21 cellular contexts compared by ENCODE assay signal in the genomic region with DNA sequence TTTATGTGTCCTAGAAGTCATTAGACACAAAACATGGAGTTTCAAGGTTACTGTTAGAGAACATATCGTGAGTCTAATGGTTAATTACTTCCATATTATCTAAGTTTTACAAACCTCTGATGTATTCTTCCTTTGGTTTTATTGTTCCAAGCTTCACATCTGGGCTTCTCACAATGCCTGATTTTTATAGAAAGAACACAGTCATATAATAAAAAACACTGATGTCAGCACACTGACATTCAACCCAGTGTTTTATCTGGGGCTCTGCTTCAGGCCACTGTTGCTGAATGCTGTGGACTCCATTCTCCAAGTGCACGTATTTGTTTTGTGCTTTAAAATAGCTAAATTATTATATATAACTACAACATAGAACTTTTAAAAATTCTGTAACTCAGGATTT.
DNase-seq lines count a peak whose midpoint lies in the region; TF ChIP-seq lines count a peak whose summit lies in the region.
"Had no signal": no experiment of that assay in that cellular context is flagged by ENCODE, and none has a peak within 500 bp of the region (broad histone marks: within the 10 kb centered on the region; RNA-seq: fewer than 3 reads in every experiment).

No MANE protein-coding gene starts in this region.

- no peak overlapping the region for H3K9ac ChIP-seq in SK-N-MC (ENCODE audit: insufficient read length)
- H3K9ac ChIP-seq: GM23248 had no signal

- intact Hi-C loops in esophagus squamous epithelium (cut with DNase I) = no loop called here

- TF ChIP-seq CTCF in BJ (IDR thresholded peaks at IDR 0.05; ENCODE audit: insufficient read depth, low read depth, low read length) (no peak), foreskin fibroblast (IDR thresholded peaks at IDR 0.05; ENCODE audit: low read depth, low read length) (no peak), esophagus squamous epithelium (IDR thresholded peaks at IDR 0.05) (no peak)

- CTCF ChIA-PET in BJ (lab: Yijun Ruan, JAX) = interaction anchor here (1.1 to 1.7 kb wide), 3 partner anchors 11 to 263 kb away, joined by 3 to 4 read pairs (median 3); no protein-coding TSS in a partner anchor

- H3K27me3 ChIP-seq in BJ (ENCODE audit: control insufficient read depth, insufficient read depth, low read length) (no peaks in the 10 kb centered on the region), esophagus squamous epithelium (no peaks in the 10 kb centered on the region)

- no peak overlapping the region for H3K4me3 ChIP-seq in BJ (ENCODE audit: low read depth, low read length)
- H3K4me3 ChIP-seq in SK-N-MC = no peak overlapping the region
- H3K4me3 ChIP-seq in foreskin fibroblast (ENCODE audit: low read depth in 1 of 2, low read length in 2 of 2) = no peak overlapping the region
- H3K4me3 ChIP-seq in esophagus squamous epithelium = no peak overlapping the region
- H3K4me3 ChIP-seq: GM23248, HAP-1 had no signal

- 84 to 86% methylated on average over 2 of the region's 2 CpGs for WGBS in esophagus squamous epithelium, 2 donors

- H3K4me1 ChIP-seq in esophagus squamous epithelium = no peaks in the 10 kb centered on the region

- H3K9me3 ChIP-seq in SK-N-MC (ENCODE audit: low read depth, low read length) (no peaks in the 10 kb centered on the region), esophagus squamous epithelium (no peaks in the 10 kb centered on the region)
- H3K9me3 ChIP-seq: HAP-1 had no signal

- H3K27ac ChIP-seq in SK-N-MC = peak overlapping the region; percentile 31; the same call in 1 of the 2 replicates
- H3K27ac ChIP-seq in esophagus squamous epithelium = no peak overlapping the region
- H3K27ac ChIP-seq: GM23248, HL-60 had no signal

- POLR2A ChIA-PET in BJ (lab: Charles Lee) = no interaction called here

- no peak for TF ChIP-seq POLR2A in esophagus squamous epithelium (IDR thresholded peaks at IDR 0.05)

- DNase-seq in BJ (ENCODE audit: low read depth) = peak; percentile 13
- no peak for DNase-seq in SK-N-MC (ENCODE audit: low read depth, low spot score)
- DNase-seq in foreskin fibroblast = peak; percentile 32 to 63
- DNase-seq in pons (ENCODE audit: low spot score) = peak; percentile 30
- DNase-seq in RKO (ENCODE audit: low spot score) = no peak
- no peak for DNase-seq in HuH-7.5 (ENCODE audit: low spot score)
- no peak for DNase-seq in NCI-H2081 (lab: John Stamatoyannopoulos, UW)
- DNase-seq in esophagus squamous epithelium (lab: John Stamatoyannopoulos, UW) = no peak
- DNase-seq: 8988T; C1 segment of cervical spinal cord; CD4-positive, CD25-positive, alpha-beta regulatory T cell; CD8-positive, alpha-beta memory T cell; COR-L47; DMS 273 treated with DMSO at 0.1 percent for 48 hours; DMS53; DND-41; EL; GM23248; IMR-90 had no signal

- H3K36me3 ChIP-seq in BJ (ENCODE audit: control insufficient read depth, insufficient read depth, low read length) = no peaks in the 10 kb centered on the region
- H3K36me3 ChIP-seq in SK-N-MC (ENCODE audit: insufficient read depth, low read length) = no peaks in the 10 kb centered on the region
- no peaks in the 10 kb centered on the region for H3K36me3 ChIP-seq in esophagus squamous epithelium
- H3K36me3 ChIP-seq: HAP-1 had no signal

Comparison
In these comparisons a context has a peak if more than half of its experiments do, and no peak if none do; other contexts are left out.
1. DNase-seq: peak in BJ (single experiment), foreskin fibroblast (2 of 2) and pons (single experiment); none in SK-N-MC (single experiment), RKO (single experiment), HuH-7.5 (single experiment), NCI-H2081 (0 of 2) and esophagus squamous epithelium (single experiment).